Comparison of ENCODE assay signal across 8 cellular contexts in the genomic region with DNA sequence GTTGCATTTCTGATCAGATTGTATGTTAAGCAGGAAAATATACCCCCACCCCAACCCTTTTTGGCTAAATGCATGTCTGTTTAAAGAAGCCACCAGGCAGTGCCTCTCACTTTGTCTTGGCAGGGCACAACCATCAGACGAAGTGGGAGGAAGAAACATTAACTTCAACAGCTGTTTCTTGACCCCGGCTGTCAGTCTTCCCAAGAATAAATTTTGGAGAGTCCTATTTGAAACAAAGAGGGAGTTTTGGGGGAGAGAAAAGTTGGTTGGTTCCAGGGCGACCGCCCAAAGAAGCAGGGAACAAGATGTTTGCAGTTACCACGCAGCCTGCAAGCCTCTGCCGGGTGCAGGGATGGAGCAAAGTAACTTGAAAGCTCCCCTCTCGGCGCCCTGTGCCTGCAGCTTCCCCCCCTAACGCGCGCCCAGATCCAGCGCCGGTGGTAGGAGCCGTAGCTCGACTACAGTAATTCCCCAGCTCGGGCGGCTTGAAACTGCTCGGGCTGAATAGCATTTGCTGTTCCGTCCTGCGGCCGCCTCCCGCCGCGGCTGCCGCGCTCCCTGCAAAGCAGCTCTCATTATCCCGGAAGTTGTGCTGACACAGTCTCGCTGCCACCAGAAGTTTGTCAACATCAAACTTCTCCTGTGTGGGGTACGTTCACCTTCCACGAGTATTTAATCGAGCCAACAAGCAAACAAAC.
A peak's percentile ranks its signal among the peaks of the same experiment; 100 is the strongest.
DNase-seq lines count a peak whose midpoint lies in the region; ATAC-seq and TF ChIP-seq lines count a peak whose summit lies in the region.

No MANE protein-coding gene starts in this region.

- ATAC-seq in GM19324 (IDR thresholded peaks at IDR 0.05; ENCODE audit: low FRiP score, unreplicated experiment) = peak; percentile 94
- ATAC-seq in HG03520 (IDR thresholded peaks at IDR 0.05; ENCODE audit: unreplicated experiment) = peak; percentile 84

- no peaks in the 10 kb centered on the region for H3K27me3 ChIP-seq in BJ (ENCODE audit: control insufficient read depth, insufficient read depth, low read length)

- H3K36me3 ChIP-seq in BJ (ENCODE audit: control insufficient read depth, insufficient read depth, low read length) = no peaks in the 10 kb centered on the region

- TF ChIP-seq CTCF in BJ (IDR thresholded peaks at IDR 0.05; ENCODE audit: insufficient read depth, low read depth, low read length) = no peak

- CTCF ChIA-PET in BJ (lab: Yijun Ruan, JAX) = interaction anchor here (0.6 to 4.1 kb wide), 14 partner anchors 13 to 425 kb away, joined by 3 to 21 read pairs (median 4); a partner anchor contains a TSS

- H3K4me3 ChIP-seq in BJ (ENCODE audit: low read depth, low read length) = peak overlapping the region; percentile 35

- POLR2A ChIA-PET in BJ (lab: Charles Lee) = interaction anchor here (0.7 to 1.9 kb wide), 4 partner anchors 97 to 1432 kb away, joined by 4 to 26 read pairs (median 16); a partner anchor contains a TSS

- DNase-seq in BJ (ENCODE audit: low read depth) = peak; percentile 72
- DNase-seq in NCI-H69 (lab: John Stamatoyannopoulos, UW) = peak; percentile 99
- DNase-seq in activated CD4-positive, alpha-beta T cell treated with anti-CD3 and anti-CD28 coated beads, Interleukin-2, amount 50 U/mL, for 1 hour = peak; percentile 88
- DNase-seq in dedifferentiated amniotic fluid mesenchymal stem cell (ENCODE audit: extremely low spot score) = peak; percentile 93
- DNase-seq in left kidney (ENCODE audit: low read depth, low spot score) = peak; percentile 98
- DNase-seq in stimulated activated CD4-positive, alpha-beta T cell treated with anti-CD3 and anti-CD28 coated beads, Interleukin-1b, Interleukin-23, amount 100 ng/mL, for 48 hours = peak; percentile 89

Comparison
In these comparisons a context has a peak if more than half of its experiments do, and no peak if none do; other contexts are left out.
1. Peak in every context shown above with its lines: DNase-seq, ATAC-seq and H3K4me3 ChIP-seq.